1 cellular context compared by ENCODE assay signal in genomic region chr3:33746412-33747116, GRCh38.
TF ChIP-seq lines count a peak whose summit lies in the region.

No MANE protein-coding gene starts in this region.

TF ChIP-seq in SK-N-SH, 30 proteins besides CTCF, POLR2A, EP300 and RAD21 (continued from another document):
- no peak for TF ChIP-seq ELF1 (IDR thresholded peaks at IDR 0.05)
- TF ChIP-seq NFIC (IDR thresholded peaks at IDR 0.05; ENCODE audit: borderline replicate concordance), result no peak
